In the genomic region with DNA sequence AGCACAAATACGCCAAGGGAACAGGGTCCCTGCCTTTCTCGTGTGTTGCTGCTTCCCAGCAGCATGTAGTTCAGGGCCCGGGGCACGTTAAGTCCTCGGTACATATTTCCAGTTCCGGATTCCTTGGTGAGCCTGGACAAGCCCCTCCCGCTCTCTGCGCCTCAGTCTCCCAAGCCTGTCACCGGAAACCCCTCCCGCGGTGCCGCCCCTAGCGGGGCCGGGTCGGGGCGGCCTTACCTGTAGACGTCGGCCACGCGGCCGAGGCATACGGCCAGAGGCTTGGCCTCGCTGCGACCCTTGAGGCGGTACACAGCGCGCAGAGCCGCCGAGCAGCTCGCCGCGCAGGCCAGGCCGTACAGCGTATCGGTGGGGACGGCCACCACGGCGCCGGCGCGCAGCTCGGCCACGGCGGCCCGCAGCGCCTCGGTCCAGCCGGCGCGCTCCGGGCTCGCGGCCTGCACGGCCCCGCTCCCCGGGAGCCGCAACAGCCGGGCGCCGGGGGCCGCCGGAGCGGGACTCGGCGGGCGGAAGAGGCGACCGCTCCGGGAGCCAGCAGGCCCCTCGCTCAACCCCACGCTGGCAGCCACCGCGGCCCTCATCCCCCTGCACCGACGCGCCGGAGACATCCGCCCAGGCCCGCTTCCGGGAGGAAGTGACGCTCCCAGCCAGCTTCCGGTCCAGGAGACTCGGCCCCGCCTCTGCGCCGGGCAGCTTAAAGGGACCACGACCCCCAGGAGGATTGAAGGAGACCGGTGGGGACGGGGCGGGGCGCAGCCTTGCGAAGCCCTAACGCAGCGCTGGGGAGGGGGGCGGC, we compare ENCODE assay signal across 1 cellular context.
A peak's percentile ranks its signal among the peaks of the same experiment; 100 is the strongest.
TF ChIP-seq lines count a peak whose summit lies in the region.

A gene (plus strand): TSS at position 236 of the 814 bp plus-strand sequence. CDS start 615 bp downstream, outside the sequence.
A gene with protein sequence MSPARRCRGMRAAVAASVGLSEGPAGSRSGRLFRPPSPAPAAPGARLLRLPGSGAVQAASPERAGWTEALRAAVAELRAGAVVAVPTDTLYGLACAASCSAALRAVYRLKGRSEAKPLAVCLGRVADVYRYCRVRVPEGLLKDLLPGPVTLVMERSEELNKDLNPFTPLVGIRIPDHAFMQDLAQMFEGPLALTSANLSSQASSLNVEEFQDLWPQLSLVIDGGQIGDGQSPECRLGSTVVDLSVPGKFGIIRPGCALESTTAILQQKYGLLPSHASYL (minus strand): TSS at position 654 of the 814 bp plus-strand sequence. CDS start 28 bp downstream, at position 626.

TF ChIP-seq in HCT116, 20 proteins besides CTCF, POLR2A, EP300 and RAD21:
- TF ChIP-seq FOSL1 (IDR thresholded peaks at IDR 0.05; ENCODE audit: low read depth): no peak
- TF ChIP-seq ZNF274 (IDR thresholded peaks at IDR 0.05; ENCODE audit: low read depth, low read length): no peak
- peak; percentile 26 for TF ChIP-seq YY1 (IDR thresholded peaks at IDR 0.05; ENCODE audit: extremely low read depth, insufficient replicate concordance, low read depth, low read length)
- no peak for TF ChIP-seq EZH2phosphoT487 (IDR thresholded peaks at IDR 0.05; ENCODE audit: borderline replicate concordance)
- peak; percentile 6 for TF ChIP-seq TCF7L2 (IDR thresholded peaks at IDR 0.05; ENCODE audit: borderline replicate concordance, extremely low read depth, insufficient read depth, insufficient read length)
- TF ChIP-seq ELF1 (IDR thresholded peaks at IDR 0.05; ENCODE audit: borderline replicate concordance, low read depth): peak; percentile 80
- TF ChIP-seq, protein P1, sequence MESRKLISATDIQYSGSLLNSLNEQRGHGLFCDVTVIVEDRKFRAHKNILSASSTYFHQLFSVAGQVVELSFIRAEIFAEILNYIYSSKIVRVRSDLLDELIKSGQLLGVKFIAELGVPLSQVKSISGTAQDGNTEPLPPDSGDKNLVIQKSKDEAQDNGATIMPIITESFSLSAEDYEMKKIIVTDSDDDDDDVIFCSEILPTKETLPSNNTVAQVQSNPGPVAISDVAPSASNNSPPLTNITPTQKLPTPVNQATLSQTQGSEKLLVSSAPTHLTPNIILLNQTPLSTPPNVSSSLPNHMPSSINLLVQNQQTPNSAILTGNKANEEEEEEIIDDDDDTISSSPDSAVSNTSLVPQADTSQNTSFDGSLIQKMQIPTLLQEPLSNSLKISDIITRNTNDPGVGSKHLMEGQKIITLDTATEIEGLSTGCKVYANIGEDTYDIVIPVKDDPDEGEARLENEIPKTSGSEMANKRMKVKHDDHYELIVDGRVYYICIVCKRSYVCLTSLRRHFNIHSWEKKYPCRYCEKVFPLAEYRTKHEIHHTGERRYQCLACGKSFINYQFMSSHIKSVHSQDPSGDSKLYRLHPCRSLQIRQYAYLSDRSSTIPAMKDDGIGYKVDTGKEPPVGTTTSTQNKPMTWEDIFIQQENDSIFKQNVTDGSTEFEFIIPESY (IDR thresholded peaks at IDR 0.05; ENCODE audit: extremely low read depth, insufficient replicate concordance, low read length): no peak
- TF ChIP-seq, protein P2, sequence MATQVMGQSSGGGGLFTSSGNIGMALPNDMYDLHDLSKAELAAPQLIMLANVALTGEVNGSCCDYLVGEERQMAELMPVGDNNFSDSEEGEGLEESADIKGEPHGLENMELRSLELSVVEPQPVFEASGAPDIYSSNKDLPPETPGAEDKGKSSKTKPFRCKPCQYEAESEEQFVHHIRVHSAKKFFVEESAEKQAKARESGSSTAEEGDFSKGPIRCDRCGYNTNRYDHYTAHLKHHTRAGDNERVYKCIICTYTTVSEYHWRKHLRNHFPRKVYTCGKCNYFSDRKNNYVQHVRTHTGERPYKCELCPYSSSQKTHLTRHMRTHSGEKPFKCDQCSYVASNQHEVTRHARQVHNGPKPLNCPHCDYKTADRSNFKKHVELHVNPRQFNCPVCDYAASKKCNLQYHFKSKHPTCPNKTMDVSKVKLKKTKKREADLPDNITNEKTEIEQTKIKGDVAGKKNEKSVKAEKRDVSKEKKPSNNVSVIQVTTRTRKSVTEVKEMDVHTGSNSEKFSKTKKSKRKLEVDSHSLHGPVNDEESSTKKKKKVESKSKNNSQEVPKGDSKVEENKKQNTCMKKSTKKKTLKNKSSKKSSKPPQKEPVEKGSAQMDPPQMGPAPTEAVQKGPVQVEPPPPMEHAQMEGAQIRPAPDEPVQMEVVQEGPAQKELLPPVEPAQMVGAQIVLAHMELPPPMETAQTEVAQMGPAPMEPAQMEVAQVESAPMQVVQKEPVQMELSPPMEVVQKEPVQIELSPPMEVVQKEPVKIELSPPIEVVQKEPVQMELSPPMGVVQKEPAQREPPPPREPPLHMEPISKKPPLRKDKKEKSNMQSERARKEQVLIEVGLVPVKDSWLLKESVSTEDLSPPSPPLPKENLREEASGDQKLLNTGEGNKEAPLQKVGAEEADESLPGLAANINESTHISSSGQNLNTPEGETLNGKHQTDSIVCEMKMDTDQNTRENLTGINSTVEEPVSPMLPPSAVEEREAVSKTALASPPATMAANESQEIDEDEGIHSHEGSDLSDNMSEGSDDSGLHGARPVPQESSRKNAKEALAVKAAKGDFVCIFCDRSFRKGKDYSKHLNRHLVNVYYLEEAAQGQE (IDR thresholded peaks at IDR 0.05; ENCODE audit: low read depth): no peak
- TF ChIP-seq, protein P3, sequence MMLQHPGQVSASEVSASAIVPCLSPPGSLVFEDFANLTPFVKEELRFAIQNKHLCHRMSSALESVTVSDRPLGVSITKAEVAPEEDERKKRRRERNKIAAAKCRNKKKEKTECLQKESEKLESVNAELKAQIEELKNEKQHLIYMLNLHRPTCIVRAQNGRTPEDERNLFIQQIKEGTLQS (IDR thresholded peaks at IDR 0.05): no peak
- TF ChIP-seq JUND (IDR thresholded peaks at IDR 0.05): no peak
- TF ChIP-seq SRF (IDR thresholded peaks at IDR 0.05; ENCODE audit: low read depth): no peak
- no peak for TF ChIP-seq CEBPB (IDR thresholded peaks at IDR 0.05; ENCODE audit: low read depth)
- TF ChIP-seq CBX3 (IDR thresholded peaks at IDR 0.05; ENCODE audit: low read depth): no peak
- TF ChIP-seq ZFX (IDR thresholded peaks at IDR 0.05): peak; percentile 99
- no peak for TF ChIP-seq EZH2 (IDR thresholded peaks at IDR 0.05)
- TF ChIP-seq SIN3A (IDR thresholded peaks at IDR 0.05; ENCODE audit: low read depth): peak; percentile 81
- TF ChIP-seq SP1 (IDR thresholded peaks at IDR 0.05; ENCODE audit: low read depth): peak; percentile 88
- TF ChIP-seq POLR2AphosphoS5 (IDR thresholded peaks at IDR 0.05; ENCODE audit: low read depth, low read length): peak; percentile 73
- TF ChIP-seq, protein P4, sequence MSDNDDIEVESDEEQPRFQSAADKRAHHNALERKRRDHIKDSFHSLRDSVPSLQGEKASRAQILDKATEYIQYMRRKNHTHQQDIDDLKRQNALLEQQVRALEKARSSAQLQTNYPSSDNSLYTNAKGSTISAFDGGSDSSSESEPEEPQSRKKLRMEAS (IDR thresholded peaks at IDR 0.05): peak; percentile 88
- no peak for TF ChIP-seq EGR1 (IDR thresholded peaks at IDR 0.05; ENCODE audit: low read depth)
